ENCODE assay signal across 27 cellular contexts in the genomic region with DNA sequence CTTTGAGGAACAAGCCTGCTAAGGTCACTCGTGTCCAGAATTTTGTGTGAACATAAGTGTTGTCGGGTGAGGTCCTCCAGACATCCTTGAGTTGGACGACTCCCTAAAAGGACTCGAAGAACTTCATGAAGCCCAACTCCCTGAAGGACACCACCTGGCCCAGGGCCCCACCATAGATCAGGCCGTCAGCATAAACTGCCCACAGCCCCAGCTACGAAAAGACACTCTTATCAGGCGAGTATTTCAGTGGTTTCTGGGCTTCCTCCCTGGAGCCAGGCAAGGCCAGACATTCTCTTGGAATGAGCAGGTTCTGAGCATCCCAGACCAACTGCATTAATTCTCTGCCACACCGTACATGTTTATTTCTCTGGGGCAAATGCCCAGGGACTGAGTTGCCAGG.
"Had no signal": no experiment of that assay in that cellular context is flagged by ENCODE, and none has a peak within 500 bp of the region (broad histone marks: within the 10 kb centered on the region; RNA-seq: fewer than 3 reads in every experiment).

No MANE protein-coding gene starts in this region.

- H3K27me3 ChIP-seq: hepatocyte, pancreas, uterus had no signal

- H3K4me1 ChIP-seq: heart right ventricle, left ventricle myocardium inferior, pancreas, prostate gland, suprapubic skin, tibial artery, uterus had no signal

- ATAC-seq: heart right ventricle; natural killer cell; pancreas; right cardiac atrium; sciatic nerve; stimulated activated naive B cell treated with anti-CD40 and anti-IgM and Interleukin-4, amounts not matched to agents 10 μg/mL and 1 μg/mL and 100 μg/mL, for 72 hours; stimulated activated naive CD8-positive, alpha-beta T cell treated with anti-CD3 and anti-CD28 coated beads, Interleukin-15, Interleukin-2, amounts not matched to agents 100 U/mL and 50 U/mL, for 24 hours had no signal

- H3K79me2 ChIP-seq: hepatocyte had no signal

- H3K36me3 ChIP-seq: heart right ventricle, left ventricle myocardium inferior, pancreas, prostate gland, suprapubic skin, thoracic aorta, tibial artery, uterus had no signal

- H3K27ac ChIP-seq: heart right ventricle, hepatocyte, left ventricle myocardium inferior, pancreas, prostate gland, skin epidermis, suprapubic skin, thoracic aorta, tibial artery, uterus had no signal

- H3K27me3 Mint-ChIP-seq: stimulated activated naive B cell treated with anti-CD40 and anti-IgM and Interleukin-4, amounts not matched to agents 10 μg/mL and 1 μg/mL and 100 μg/mL, for 72 hours; type B pancreatic cell had no signal

- H3K4me3 Mint-ChIP-seq: naive B cell; natural killer cell; neural crest cell; stimulated activated naive B cell treated with anti-CD40 and anti-IgM and Interleukin-4, amounts not matched to agents 10 μg/mL and 1 μg/mL and 100 μg/mL, for 72 hours; type B pancreatic cell had no signal

- H3K4me1 Mint-ChIP-seq: natural killer cell had no signal

- DNase-seq: heart right ventricle; islet precursor cell; left ventricle myocardium inferior; mesendoderm; naive B cell; natural killer cell; nucleus accumbens; pancreas; retina; right cardiac atrium; stimulated activated CD4-positive, alpha-beta T cell treated with anti-CD3 and anti-CD28 coated beads, Interleukin-12 subunit alpha, Interleukin-12 subunit beta, amount 100 ng/mL, for 4 hours; stimulated activated CD4-positive, alpha-beta T cell treated with anti-CD3 and anti-CD28 coated beads, Interleukin-15, amount 100 ng/mL, for 24 hours; stimulated activated CD4-positive, alpha-beta T cell treated with anti-CD3 and anti-CD28 coated beads, Interleukin-2, amount 100 ng/mL, for 24 hours; stimulated activated CD4-positive, alpha-beta T cell treated with anti-CD3 and anti-CD28 coated beads, Interleukin-4, amount 100 ng/mL, for 1 hour; stimulated activated naive B cell treated with anti-CD40 and anti-IgM and Interleukin-4, amounts not matched to agents 10 μg/mL and 1 μg/mL and 100 μg/mL, for 72 hours; stimulated activated naive CD8-positive, alpha-beta T cell treated with anti-CD3 and anti-CD28 coated beads, Interleukin-15, Interleukin-2, amounts not matched to agents 100 U/mL and 50 U/mL, for 24 hours; tibial artery; uterus had no signal

- H3K9me3 ChIP-seq: heart right ventricle, left ventricle myocardium inferior, pancreas, prostate gland, suprapubic skin, thoracic aorta, tibial artery, uterus had no signal

- H3K36me3 Mint-ChIP-seq: naive B cell; natural killer cell; stimulated activated naive B cell treated with anti-CD40 and anti-IgM and Interleukin-4, amounts not matched to agents 10 μg/mL and 1 μg/mL and 100 μg/mL, for 72 hours; type B pancreatic cell had no signal

- H3K27ac Mint-ChIP-seq: naive B cell; natural killer cell; stimulated activated naive B cell treated with anti-CD40 and anti-IgM and Interleukin-4, amounts not matched to agents 10 μg/mL and 1 μg/mL and 100 μg/mL, for 72 hours; type B pancreatic cell had no signal

- H3K4me3 ChIP-seq: heart right ventricle, hepatocyte, left ventricle myocardium inferior, lung, pancreas, prostate gland, skin epidermis, suprapubic skin, thoracic aorta, tibial artery, uterus had no signal

- H3K9me3 Mint-ChIP-seq: naive B cell; natural killer cell; stimulated activated naive B cell treated with anti-CD40 and anti-IgM and Interleukin-4, amounts not matched to agents 10 μg/mL and 1 μg/mL and 100 μg/mL, for 72 hours; type B pancreatic cell had no signal

- H2AFZ ChIP-seq: hepatocyte had no signal

- H3K4me2 ChIP-seq: hepatocyte had no signal
